Comparison of ENCODE assay signal across 23 cellular contexts in the genomic region with DNA sequence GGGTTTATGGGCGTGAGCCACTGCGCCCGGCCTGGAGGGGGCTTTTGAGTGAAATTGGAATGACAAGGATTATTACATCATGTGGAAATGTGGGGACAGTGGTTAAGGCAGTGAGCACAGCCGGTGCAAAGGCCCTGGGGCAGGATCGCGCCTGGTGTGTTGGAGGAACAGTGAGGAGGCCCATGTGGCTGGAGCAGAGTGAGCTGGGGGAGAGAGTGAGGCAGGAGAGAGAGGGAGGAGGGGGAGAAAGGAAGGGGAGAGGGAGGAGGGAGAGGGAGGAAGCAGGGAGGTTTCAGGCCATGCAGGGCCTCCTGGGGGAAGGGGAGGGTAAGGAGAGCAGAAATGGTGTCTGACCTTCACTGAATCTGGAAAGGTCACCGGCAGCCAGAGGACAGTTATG. TPM values are rescaled to one million over a fixed set of nuclear protein-coding genes. Genes with fewer than 3 reads are reported as not detected.
"Had no signal": no experiment of that assay in that cellular context is flagged by ENCODE, and none has a peak within 500 bp of the region (broad histone marks: within the 10 kb centered on the region; RNA-seq: fewer than 3 reads in every experiment).

No MANE protein-coding gene starts in this region.

- H3K79me2 ChIP-seq: hepatocyte had no signal

- H3K4me3 ChIP-seq: coronary artery, hepatocyte, mucosa of descending colon, sigmoid colon, skin epidermis had no signal

- H3K4me2 ChIP-seq: hepatocyte had no signal

- H3K4me1 ChIP-seq: sigmoid colon had no signal

- H3K4me3 Mint-ChIP-seq: naive thymus-derived CD8-positive, alpha-beta T cell had no signal

- H3K27me3 Mint-ChIP-seq: naive thymus-derived CD8-positive, alpha-beta T cell had no signal

- H3K9me3 Mint-ChIP-seq: naive thymus-derived CD8-positive, alpha-beta T cell had no signal

- ATAC-seq: left colon; left ventricle myocardium superior; mucosa of descending colon; naive thymus-derived CD8-positive, alpha-beta T cell had no signal

- H2AFZ ChIP-seq: hepatocyte had no signal

- H3K9me3 ChIP-seq: mucosa of descending colon, neutrophil, sigmoid colon had no signal

- H3K27me3 ChIP-seq: hepatocyte, neutrophil, sigmoid colon had no signal

- H3K36me3 Mint-ChIP-seq: naive thymus-derived CD8-positive, alpha-beta T cell had no signal

- DNase-seq: effector CD4-positive, alpha-beta T cell; foreskin melanocyte; head of caudate nucleus; left colon; left ventricle myocardium superior; mucosa of descending colon; naive thymus-derived CD8-positive, alpha-beta T cell; sigmoid colon; stimulated activated CD4-positive, alpha-beta T cell treated with anti-CD3 and anti-CD28 coated beads, Interleukin-2, amount 100 ng/mL, for 24 hours; stimulated activated CD4-positive, alpha-beta T cell treated with anti-CD3 and anti-CD28 coated beads, Interleukin-4, amount 100 ng/mL, for 4 hours; stimulated activated naive CD4-positive, alpha-beta T cell treated with Interleukin-2 at 50 U/mL for 16 hours; trophoblast cell had no signal

- H3K27ac ChIP-seq: coronary artery, hepatocyte, neutrophil, sigmoid colon, skin epidermis had no signal

RNA-seq across cellular contexts. Expression of a gene that starts 11.3 kb away (rescaled TPM):
- total RNA-seq: dermis microvascular lymphatic vessel endothelial cell, left ventricle myocardium superior, lung microvascular endothelial cell, mesenteric fat pad, pulmonary artery endothelial cell had no signal
- polyA plus RNA-seq: naive thymus-derived CD8-positive, alpha-beta T cell had no signal

RNA-seq across cellular contexts. Expression of a gene that starts 34.6 kb away (rescaled TPM):
- total RNA-seq: kidney epithelial cell, osteocyte had no signal
- polyA plus RNA-seq: hepatocyte, neural cell had no signal
